In the genomic region with DNA sequence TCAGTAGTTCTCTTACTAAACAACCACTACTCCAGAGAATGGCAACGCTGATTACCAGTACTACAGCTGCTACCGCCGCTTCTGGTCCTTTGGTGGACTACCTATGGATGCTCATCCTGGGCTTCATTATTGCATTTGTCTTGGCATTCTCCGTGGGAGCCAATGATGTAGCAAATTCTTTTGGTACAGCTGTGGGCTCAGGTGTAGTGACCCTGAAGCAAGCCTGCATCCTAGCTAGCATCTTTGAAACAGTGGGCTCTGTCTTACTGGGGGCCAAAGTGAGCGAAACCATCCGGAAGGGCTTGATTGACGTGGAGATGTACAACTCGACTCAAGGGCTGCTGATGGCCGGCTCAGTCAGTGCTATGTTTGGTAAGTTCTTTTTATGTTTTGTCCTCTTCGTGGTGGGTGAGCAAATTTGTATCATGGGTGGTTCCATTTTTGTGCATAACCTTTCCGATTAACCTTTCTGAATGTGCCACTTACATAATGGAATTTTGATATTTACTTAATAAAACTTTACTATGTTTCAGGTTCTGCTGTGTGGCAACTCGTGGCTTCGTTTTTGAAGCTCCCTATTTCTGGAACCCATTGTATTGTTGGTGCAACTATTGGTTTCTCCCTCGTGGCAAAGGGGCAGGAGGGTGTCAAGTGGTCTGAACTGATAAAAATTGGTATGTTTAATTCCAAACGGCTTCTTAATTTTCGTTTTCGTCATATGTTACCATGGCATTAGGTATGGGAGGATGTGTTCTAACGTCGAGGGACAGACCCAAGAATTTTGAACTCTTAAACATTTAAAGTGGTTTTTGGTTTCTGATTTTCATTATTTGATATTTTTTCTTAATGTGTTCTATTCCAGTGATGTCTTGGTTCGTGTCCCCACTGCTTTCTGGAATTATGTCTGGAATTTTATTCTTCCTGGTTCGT, we compare ENCODE assay signal across 8 cellular contexts. TPM values are rescaled to one million over a fixed set of nuclear protein-coding genes. Genes with fewer than 3 reads are reported as not detected.
DNase-seq lines count a peak whose midpoint lies in the region; ATAC-seq and TF ChIP-seq lines count a peak whose summit lies in the region.

No MANE protein-coding gene starts in this region.

- peak overlapping the region; percentile 91 for H3K4me3 Mint-ChIP-seq in chondrocyte (ENCODE audit: unreplicated experiment)

- peak overlapping the region; percentile 84 for H3K27ac Mint-ChIP-seq in chondrocyte (ENCODE audit: unreplicated experiment)

- TF ChIP-seq CTCF in chondrocyte (IDR thresholded peaks at IDR 0.05) = no peak

- ATAC-seq in HG02571 (IDR thresholded peaks at IDR 0.05; ENCODE audit: unreplicated experiment) = no peak

- no peaks in the 10 kb centered on the region for H3K9me3 Mint-ChIP-seq in chondrocyte (ENCODE audit: low read depth)

- peak; percentile 5 for DNase-seq in NOMO-1 treated with dmso at 0.1 percent for 144 hours (lab: John Stamatoyannopoulos, UW; ENCODE audit: unreplicated experiment)
- DNase-seq in NOMO-1 treated with DMSO at 0.1 percent for 48 hours (lab: John Stamatoyannopoulos, UW; ENCODE audit: unreplicated experiment) = no peak
- DNase-seq in NCI-H526 treated with DMSO at 0.1 percent for 48 hours (lab: John Stamatoyannopoulos, UW) = peak; percentile 45
- DNase-seq in chondrocyte (ENCODE audit: low spot score) = no peak
- DNase-seq in myocyte (ENCODE audit: low read depth) = peak; percentile 28
- DNase-seq in HPDE6-E6E7 (ENCODE audit: extremely low spot score) = no peak
- DNase-seq in HuH-7 (ENCODE audit: low spot score) = no peak

- no peaks in the 10 kb centered on the region for H3K27me3 Mint-ChIP-seq in chondrocyte (ENCODE audit: low read depth)

- H3K36me3 Mint-ChIP-seq in chondrocyte (ENCODE audit: low read depth) = peaks cover 26% of the 10 kb centered on the region

- peaks cover 61% of the 10 kb centered on the region for H3K4me1 Mint-ChIP-seq in chondrocyte (ENCODE audit: low read depth)

RNA-seq across cellular contexts. Expression of a gene that starts 1.3 kb away (rescaled TPM):
- 62.2 to 94.5 TPM (median 63.0 TPM) in 3 replicates for total RNA-seq in chondrocyte
- 22.9 and 36.8 TPM in 2 replicates for total RNA-seq in myocyte
- 125 TPM for polyA plus RNA-seq in myocyte (2012)

Comparison
In these comparisons a context has a peak if more than half of its experiments do, and no peak if none do; other contexts are left out.
1. DNase-seq: peak in NOMO-1 treated with dmso at 0.1 percent for 144 hours (single experiment), NCI-H526 treated with DMSO at 0.1 percent for 48 hours (single experiment) and myocyte (single experiment); none in NOMO-1 treated with DMSO at 0.1 percent for 48 hours (single experiment), chondrocyte (single experiment), HPDE6-E6E7 (single experiment) and HuH-7 (single experiment).